1 cellular context compared by ENCODE assay signal in the genomic region with DNA sequence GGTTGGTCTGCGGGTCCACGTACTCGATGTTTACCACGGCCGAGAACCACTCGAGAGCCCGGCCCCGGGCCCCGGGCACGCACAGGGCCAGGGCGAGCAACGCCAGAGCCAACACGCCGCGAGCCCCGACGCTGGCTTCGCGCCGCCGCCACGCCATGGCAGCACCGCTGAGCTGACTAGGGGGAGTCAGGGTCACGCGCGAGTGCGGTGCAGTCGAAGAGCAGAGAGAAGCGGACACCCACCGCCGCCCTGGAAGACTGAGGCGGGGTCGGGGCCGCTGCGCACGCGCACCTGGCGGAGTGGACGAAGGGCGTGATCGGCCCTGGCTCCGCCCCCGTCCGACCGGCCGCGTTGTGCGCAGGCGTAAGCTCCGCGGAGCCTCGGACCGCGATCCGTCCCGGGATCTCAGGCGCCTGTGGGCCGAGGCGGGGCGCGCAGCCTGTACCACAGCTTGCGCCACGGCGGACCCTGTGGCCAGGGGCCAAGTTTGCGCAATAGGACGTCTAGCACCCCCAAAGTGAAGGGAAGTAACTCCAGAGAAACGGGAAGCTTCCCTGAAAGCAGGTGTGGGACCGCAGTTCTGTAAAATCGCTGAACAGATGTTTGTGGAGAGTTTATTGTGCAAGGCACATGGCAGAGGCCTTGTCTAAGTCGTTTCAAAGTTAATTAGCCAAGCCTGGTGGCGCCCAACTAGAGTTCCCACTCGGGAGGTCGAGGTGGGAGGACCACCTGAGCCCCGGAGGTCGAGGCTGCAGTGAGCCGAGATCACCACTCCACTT.
TF ChIP-seq lines count a peak whose summit lies in the region.

A gene with protein sequence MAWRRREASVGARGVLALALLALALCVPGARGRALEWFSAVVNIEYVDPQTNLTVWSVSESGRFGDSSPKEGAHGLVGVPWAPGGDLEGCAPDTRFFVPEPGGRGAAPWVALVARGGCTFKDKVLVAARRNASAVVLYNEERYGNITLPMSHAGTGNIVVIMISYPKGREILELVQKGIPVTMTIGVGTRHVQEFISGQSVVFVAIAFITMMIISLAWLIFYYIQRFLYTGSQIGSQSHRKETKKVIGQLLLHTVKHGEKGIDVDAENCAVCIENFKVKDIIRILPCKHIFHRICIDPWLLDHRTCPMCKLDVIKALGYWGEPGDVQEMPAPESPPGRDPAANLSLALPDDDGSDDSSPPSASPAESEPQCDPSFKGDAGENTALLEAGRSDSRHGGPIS (minus strand): TSS at position 270 of the 779 bp plus-strand sequence. CDS start 113 bp downstream, at position 157.

TF ChIP-seq in HepG2, 621 proteins besides CTCF, POLR2A, EP300 and RAD21 (continued from another document and continues in another):
- TF ChIP-seq HNRNPLL (IDR thresholded peaks at IDR 0.05; ENCODE audit: low read depth, low read length, poor library complexity, severe bottlenecking) = peak; percentile 93
- peak; percentile 85 for TF ChIP-seq PITX1 (CRISPR knock-in tag; IDR thresholded peaks at IDR 0.05)
- TF ChIP-seq, protein P1, sequence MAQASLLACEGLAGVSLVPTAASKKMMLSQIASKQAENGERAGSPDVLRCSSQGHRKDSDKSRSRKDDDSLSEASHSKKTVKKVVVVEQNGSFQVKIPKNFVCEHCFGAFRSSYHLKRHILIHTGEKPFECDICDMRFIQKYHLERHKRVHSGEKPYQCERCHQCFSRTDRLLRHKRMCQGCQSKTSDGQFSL (CRISPR knock-in tag; IDR thresholded peaks at IDR 0.05) = peak; percentile 92
- TF ChIP-seq POLR2AphosphoS5 (IDR thresholded peaks at IDR 0.05; ENCODE audit: low read depth, low read length) = peak; percentile 94
- TF ChIP-seq JUND (CRISPR knock-in tag; IDR thresholded peaks at IDR 0.05) = peak; percentile 84
- TF ChIP-seq ZNF331 (CRISPR knock-in tag; IDR thresholded peaks at IDR 0.05) = peak; percentile 94
- TF ChIP-seq ZNF788 (CRISPR knock-in tag; IDR thresholded peaks at IDR 0.05; ENCODE audit: borderline replicate concordance) = peak; percentile 99
- no peak for TF ChIP-seq RORA (CRISPR knock-in tag; IDR thresholded peaks at IDR 0.05)
- TF ChIP-seq, protein P2, sequence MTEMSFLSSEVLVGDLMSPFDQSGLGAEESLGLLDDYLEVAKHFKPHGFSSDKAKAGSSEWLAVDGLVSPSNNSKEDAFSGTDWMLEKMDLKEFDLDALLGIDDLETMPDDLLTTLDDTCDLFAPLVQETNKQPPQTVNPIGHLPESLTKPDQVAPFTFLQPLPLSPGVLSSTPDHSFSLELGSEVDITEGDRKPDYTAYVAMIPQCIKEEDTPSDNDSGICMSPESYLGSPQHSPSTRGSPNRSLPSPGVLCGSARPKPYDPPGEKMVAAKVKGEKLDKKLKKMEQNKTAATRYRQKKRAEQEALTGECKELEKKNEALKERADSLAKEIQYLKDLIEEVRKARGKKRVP (CRISPR knock-in tag; IDR thresholded peaks at IDR 0.05) = peak in 1 of 2 experiments; percentile 75; a peak in 2 of 4 replicates
- TF ChIP-seq HIVEP1 (CRISPR knock-in tag; IDR thresholded peaks at IDR 0.05) = peak; percentile 96
- TF ChIP-seq ZNF678 (CRISPR knock-in tag; IDR thresholded peaks at IDR 0.05) = peak; percentile 93; the same call in 1 of the 2 replicates
- TF ChIP-seq ZNF234 (CRISPR knock-in tag; conservative IDR thresholded peaks at IDR 0.05) = no peak
- peak; percentile 43 for TF ChIP-seq ZNF549 (CRISPR knock-in tag; IDR thresholded peaks at IDR 0.05)
- TF ChIP-seq FIP1L1 (IDR thresholded peaks at IDR 0.05; ENCODE audit: borderline replicate concordance, insufficient read depth, low read depth, low read length) = 0 out of 2 replicates have a peak, but pooled peaks have one; percentile 32
- TF ChIP-seq, protein P3, sequence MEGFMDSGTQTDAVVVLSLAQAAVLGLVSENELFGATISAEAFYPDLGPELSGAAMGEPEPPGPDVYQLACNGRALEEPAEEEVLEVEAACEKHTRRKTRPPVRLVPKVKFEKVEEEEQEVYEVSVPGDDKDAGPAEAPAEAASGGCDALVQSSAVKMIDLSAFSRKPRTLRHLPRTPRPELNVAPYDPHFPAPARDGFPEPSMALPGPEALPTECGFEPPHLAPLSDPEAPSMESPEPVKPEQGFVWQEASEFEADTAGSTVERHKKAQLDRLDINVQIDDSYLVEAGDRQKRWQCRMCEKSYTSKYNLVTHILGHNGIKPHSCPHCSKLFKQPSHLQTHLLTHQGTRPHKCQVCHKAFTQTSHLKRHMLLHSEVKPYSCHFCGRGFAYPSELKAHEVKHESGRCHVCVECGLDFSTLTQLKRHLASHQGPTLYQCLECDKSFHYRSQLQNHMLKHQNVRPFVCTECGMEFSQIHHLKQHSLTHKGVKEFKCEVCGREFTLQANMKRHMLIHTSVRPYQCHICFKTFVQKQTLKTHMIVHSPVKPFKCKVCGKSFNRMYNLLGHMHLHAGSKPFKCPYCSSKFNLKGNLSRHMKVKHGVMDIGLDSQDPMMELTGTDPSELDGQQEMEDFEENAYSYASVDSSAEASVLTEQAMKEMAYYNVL (CRISPR knock-in tag; IDR thresholded peaks at IDR 0.05; ENCODE audit: borderline replicate concordance) = peak; percentile 95
- TF ChIP-seq HOXA9 (CRISPR knock-in tag; IDR thresholded peaks at IDR 0.05; ENCODE audit: borderline replicate concordance) = peak; percentile 95
- TF ChIP-seq RBFOX2 (IDR thresholded peaks at IDR 0.05; ENCODE audit: low read depth, low read length) = peak; percentile 100
- TF ChIP-seq KDM3A (CRISPR knock-in tag; IDR thresholded peaks at IDR 0.05; ENCODE audit: low read depth) = peak; percentile 76; the same call in 1 of the 2 replicates
- peak; percentile 71 for TF ChIP-seq ELF3 (CRISPR knock-in tag; IDR thresholded peaks at IDR 0.05)
- TF ChIP-seq ZSCAN22 (CRISPR knock-in tag; IDR thresholded peaks at IDR 0.05) = peak; percentile 80; the same call in 1 of the 2 replicates
- no peak; the same call in 1 of the 2 replicates for TF ChIP-seq ZNF558 (CRISPR knock-in tag; IDR thresholded peaks at IDR 0.05; ENCODE audit: borderline replicate concordance)
- 0 out of 2 replicates have a peak, but pooled peaks have one; percentile 47 for TF ChIP-seq ZNF644 (CRISPR knock-in tag; IDR thresholded peaks at IDR 0.05; ENCODE audit: low read depth)
- TF ChIP-seq ZNF589 (CRISPR knock-in tag; conservative IDR thresholded peaks at IDR 0.05) = peak; percentile 88; the same call in 1 of the 2 replicates
- TF ChIP-seq NFE2 (CRISPR knock-in tag; IDR thresholded peaks at IDR 0.05) = no peak
- peak; percentile 96 for TF ChIP-seq PHF21A (CRISPR knock-in tag; IDR thresholded peaks at IDR 0.05)
- TF ChIP-seq, protein P4, sequence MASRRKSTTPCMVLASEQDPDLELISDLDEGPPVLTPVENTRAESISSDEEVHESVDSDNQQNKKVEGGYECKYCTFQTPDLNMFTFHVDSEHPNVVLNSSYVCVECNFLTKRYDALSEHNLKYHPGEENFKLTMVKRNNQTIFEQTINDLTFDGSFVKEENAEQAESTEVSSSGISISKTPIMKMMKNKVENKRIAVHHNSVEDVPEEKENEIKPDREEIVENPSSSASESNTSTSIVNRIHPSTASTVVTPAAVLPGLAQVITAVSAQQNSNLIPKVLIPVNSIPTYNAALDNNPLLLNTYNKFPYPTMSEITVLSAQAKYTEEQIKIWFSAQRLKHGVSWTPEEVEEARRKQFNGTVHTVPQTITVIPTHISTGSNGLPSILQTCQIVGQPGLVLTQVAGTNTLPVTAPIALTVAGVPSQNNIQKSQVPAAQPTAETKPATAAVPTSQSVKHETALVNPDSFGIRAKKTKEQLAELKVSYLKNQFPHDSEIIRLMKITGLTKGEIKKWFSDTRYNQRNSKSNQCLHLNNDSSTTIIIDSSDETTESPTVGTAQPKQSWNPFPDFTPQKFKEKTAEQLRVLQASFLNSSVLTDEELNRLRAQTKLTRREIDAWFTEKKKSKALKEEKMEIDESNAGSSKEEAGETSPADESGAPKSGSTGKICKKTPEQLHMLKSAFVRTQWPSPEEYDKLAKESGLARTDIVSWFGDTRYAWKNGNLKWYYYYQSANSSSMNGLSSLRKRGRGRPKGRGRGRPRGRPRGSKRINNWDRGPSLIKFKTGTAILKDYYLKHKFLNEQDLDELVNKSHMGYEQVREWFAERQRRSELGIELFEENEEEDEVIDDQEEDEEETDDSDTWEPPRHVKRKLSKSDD (CRISPR knock-in tag; IDR thresholded peaks at IDR 0.05; ENCODE audit: low read depth) = peak; percentile 97
- peak; percentile 90; the same call in 1 of the 2 replicates for TF ChIP-seq MIER3 (CRISPR knock-in tag; IDR thresholded peaks at IDR 0.05; ENCODE audit: borderline replicate concordance)
- peak; percentile 93; the same call in 1 of the 2 replicates for TF ChIP-seq ZNF775 (CRISPR knock-in tag; IDR thresholded peaks at IDR 0.05; ENCODE audit: borderline replicate concordance)
- TF ChIP-seq SKI (IDR thresholded peaks at IDR 0.05; ENCODE audit: partially characterized antibody) = peak; percentile 92
- no peak for TF ChIP-seq ZNF562 (CRISPR knock-in tag; IDR thresholded peaks at IDR 0.05; ENCODE audit: borderline replicate concordance)
- TF ChIP-seq ZNF670 (CRISPR knock-in tag; IDR thresholded peaks at IDR 0.05; ENCODE audit: borderline replicate concordance) = peak; percentile 97; the same call in 1 of the 2 replicates
- TF ChIP-seq ZNF430 (CRISPR knock-in tag; IDR thresholded peaks at IDR 0.05) = peak; percentile 99
- TF ChIP-seq ZNF496 (CRISPR knock-in tag; IDR thresholded peaks at IDR 0.05; ENCODE audit: insufficient replicate concordance) = no peak
- TF ChIP-seq, protein P5, sequence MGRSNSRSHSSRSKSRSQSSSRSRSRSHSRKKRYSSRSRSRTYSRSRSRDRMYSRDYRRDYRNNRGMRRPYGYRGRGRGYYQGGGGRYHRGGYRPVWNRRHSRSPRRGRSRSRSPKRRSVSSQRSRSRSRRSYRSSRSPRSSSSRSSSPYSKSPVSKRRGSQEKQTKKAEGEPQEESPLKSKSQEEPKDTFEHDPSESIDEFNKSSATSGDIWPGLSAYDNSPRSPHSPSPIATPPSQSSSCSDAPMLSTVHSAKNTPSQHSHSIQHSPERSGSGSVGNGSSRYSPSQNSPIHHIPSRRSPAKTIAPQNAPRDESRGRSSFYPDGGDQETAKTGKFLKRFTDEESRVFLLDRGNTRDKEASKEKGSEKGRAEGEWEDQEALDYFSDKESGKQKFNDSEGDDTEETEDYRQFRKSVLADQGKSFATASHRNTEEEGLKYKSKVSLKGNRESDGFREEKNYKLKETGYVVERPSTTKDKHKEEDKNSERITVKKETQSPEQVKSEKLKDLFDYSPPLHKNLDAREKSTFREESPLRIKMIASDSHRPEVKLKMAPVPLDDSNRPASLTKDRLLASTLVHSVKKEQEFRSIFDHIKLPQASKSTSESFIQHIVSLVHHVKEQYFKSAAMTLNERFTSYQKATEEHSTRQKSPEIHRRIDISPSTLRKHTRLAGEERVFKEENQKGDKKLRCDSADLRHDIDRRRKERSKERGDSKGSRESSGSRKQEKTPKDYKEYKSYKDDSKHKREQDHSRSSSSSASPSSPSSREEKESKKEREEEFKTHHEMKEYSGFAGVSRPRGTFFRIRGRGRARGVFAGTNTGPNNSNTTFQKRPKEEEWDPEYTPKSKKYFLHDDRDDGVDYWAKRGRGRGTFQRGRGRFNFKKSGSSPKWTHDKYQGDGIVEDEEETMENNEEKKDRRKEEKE (IDR thresholded peaks at IDR 0.05) = no peak
- peak; percentile 96 for TF ChIP-seq ZNF629 (CRISPR knock-in tag; conservative IDR thresholded peaks at IDR 0.05)
- peak; percentile 95 for TF ChIP-seq FOXC1 (CRISPR knock-in tag; IDR thresholded peaks at IDR 0.05; ENCODE audit: borderline replicate concordance)
- peak; percentile 96 for TF ChIP-seq ZNF160 (CRISPR knock-in tag; IDR thresholded peaks at IDR 0.05)
- TF ChIP-seq GTF2F1 (IDR thresholded peaks at IDR 0.05; ENCODE audit: low read length) = no peak
- TF ChIP-seq, protein P6, sequence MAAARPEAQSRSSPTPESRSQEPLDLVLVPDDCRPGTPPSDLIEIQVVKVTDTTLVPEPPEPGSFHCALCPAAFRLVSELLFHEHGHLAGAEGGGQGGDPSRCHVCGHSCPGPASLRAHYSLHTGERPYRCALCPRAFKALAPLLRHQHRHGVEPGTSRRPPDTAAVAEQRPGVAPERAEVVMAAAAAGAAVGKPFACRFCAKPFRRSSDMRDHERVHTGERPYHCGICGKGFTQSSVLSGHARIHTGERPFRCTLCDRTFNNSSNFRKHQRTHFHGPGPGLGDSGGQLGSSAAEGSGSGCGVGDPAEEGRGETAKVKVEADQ (CRISPR knock-in tag; IDR thresholded peaks at IDR 0.05; ENCODE audit: borderline replicate concordance) = no peak; the same call in 1 of the 2 replicates
- peak; percentile 83 for TF ChIP-seq ZNF292 (CRISPR knock-in tag; IDR thresholded peaks at IDR 0.05; ENCODE audit: borderline replicate concordance, low read depth)
- peak; percentile 85 for TF ChIP-seq KLF13 (CRISPR knock-in tag; IDR thresholded peaks at IDR 0.05)
- TF ChIP-seq, protein P7, sequence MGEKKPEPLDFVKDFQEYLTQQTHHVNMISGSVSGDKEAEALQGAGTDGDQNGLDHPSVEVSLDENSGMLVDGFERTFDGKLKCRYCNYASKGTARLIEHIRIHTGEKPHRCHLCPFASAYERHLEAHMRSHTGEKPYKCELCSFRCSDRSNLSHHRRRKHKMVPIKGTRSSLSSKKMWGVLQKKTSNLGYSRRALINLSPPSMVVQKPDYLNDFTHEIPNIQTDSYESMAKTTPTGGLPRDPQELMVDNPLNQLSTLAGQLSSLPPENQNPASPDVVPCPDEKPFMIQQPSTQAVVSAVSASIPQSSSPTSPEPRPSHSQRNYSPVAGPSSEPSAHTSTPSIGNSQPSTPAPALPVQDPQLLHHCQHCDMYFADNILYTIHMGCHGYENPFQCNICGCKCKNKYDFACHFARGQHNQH (CRISPR knock-in tag; IDR thresholded peaks at IDR 0.05) = peak; percentile 95
- peak; percentile 82 for TF ChIP-seq THAP11 (CRISPR knock-in tag; IDR thresholded peaks at IDR 0.05)
